8 cellular contexts compared by ENCODE assay signal in the genomic region with DNA sequence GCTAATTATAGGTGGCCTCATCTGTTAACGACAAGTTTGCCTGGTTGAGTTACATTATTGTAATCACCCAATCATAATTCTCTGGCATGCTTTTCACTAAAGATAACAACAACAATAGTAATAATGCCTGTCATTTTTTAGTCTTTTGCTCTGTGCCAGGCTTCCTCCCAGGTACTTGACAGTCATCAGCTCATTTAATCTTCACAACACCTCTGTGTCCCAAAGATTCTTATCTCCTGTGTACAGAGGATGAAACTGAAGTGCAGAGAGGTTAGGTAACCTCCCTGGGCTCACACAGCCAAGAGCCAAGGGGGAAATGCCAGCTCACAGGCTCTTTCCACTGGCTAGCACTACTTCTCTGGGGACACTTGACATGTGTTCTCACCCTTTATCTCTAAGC.
"Had no signal": no experiment of that assay in that cellular context is flagged by ENCODE, and none has a peak within 500 bp of the region (broad histone marks: within the 10 kb centered on the region; RNA-seq: fewer than 3 reads in every experiment).

No MANE protein-coding gene starts in this region.

- H3K4me2 ChIP-seq: GM23338 had no signal

- H3K4me3 ChIP-seq: GM23338 had no signal

- H2AFZ ChIP-seq: GM23338 had no signal

- FAIRE-seq: H1, H54, HepG2 had no signal

- H3K27ac ChIP-seq: HL-60 had no signal

- DNase-seq: H9, HCEC 1CT, KBM-7 had no signal
